2 cellular contexts compared by ENCODE assay signal in the genomic region with DNA sequence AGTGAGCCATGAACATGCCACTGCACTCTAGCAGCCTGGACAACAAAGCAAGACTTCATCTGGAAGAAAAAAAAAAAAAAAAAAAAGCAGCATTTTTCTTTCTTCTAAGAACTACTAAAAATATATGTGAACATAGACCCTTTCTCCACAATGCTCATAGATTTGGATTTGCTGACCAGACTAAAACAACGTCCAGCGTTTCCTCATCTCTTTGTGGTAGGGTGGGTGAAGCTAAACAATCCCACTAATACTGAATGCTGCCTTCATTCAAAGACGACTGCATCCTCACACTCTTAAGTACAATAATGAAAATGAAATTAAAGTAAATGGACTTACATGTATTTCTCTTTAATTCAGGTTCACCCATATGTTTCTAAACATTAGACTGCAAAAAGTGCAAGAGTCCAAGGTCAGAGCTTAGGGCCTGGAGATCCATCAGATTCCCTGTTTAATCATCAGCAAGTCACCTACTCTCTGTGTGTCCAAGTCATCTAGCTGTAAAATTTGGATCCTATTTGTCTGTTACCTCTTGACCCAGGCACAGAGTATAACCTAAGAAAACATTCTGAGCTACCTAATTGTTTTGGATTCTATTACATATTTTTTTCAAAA.
TF ChIP-seq lines count a peak whose summit lies in the region.

No MANE protein-coding gene starts in this region.

TF ChIP-seq in IMR-90, 13 proteins besides CTCF, POLR2A, EP300 and RAD21:
- TF ChIP-seq, protein P1, sequence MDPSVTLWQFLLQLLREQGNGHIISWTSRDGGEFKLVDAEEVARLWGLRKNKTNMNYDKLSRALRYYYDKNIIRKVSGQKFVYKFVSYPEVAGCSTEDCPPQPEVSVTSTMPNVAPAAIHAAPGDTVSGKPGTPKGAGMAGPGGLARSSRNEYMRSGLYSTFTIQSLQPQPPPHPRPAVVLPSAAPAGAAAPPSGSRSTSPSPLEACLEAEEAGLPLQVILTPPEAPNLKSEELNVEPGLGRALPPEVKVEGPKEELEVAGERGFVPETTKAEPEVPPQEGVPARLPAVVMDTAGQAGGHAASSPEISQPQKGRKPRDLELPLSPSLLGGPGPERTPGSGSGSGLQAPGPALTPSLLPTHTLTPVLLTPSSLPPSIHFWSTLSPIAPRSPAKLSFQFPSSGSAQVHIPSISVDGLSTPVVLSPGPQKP (IDR thresholded peaks at IDR 0.05; ENCODE audit: borderline replicate concordance, low read depth, low read length) = no peak
- no peak for TF ChIP-seq FOS (IDR thresholded peaks at IDR 0.05; ENCODE audit: low read depth, low read length)
- TF ChIP-seq MAFK (IDR thresholded peaks at IDR 0.05; ENCODE audit: low read depth, low read length) = peak; percentile 31

TF ChIP-seq in liver, 16 proteins besides CTCF, POLR2A, EP300 and RAD21:
- TF ChIP-seq JUND (IDR thresholded peaks at IDR 0.05) (no peak), ATF3 (IDR thresholded peaks at IDR 0.05) (no peak), HNF4G (IDR thresholded peaks at IDR 0.05) (no peak), TAF1 (conservative IDR thresholded peaks at IDR 0.05) (no peak), HNF4A (conservative IDR thresholded peaks at IDR 0.05) (peak; percentile 88 to 89), FOXA1 (IDR thresholded peaks at IDR 0.05) (no peak), SP1 (IDR thresholded peaks at IDR 0.05) (peak; percentile 46), YY1 (IDR thresholded peaks at IDR 0.05) (no peak), GABPA (IDR thresholded peaks at IDR 0.05 in 1 of 2, conservative IDR thresholded peaks at IDR 0.05 in 1 of 2) (no peak), EGR1 (IDR thresholded peaks at IDR 0.05; ENCODE audit: low read depth in 2 of 2) (no peak), FOXA2 (IDR thresholded peaks at IDR 0.05) (no peak), NR2F2 (IDR thresholded peaks at IDR 0.05) (no peak), RXRA (IDR thresholded peaks at IDR 0.05) (peak; percentile 63 to 72)
- TF ChIP-seq, protein P2, sequence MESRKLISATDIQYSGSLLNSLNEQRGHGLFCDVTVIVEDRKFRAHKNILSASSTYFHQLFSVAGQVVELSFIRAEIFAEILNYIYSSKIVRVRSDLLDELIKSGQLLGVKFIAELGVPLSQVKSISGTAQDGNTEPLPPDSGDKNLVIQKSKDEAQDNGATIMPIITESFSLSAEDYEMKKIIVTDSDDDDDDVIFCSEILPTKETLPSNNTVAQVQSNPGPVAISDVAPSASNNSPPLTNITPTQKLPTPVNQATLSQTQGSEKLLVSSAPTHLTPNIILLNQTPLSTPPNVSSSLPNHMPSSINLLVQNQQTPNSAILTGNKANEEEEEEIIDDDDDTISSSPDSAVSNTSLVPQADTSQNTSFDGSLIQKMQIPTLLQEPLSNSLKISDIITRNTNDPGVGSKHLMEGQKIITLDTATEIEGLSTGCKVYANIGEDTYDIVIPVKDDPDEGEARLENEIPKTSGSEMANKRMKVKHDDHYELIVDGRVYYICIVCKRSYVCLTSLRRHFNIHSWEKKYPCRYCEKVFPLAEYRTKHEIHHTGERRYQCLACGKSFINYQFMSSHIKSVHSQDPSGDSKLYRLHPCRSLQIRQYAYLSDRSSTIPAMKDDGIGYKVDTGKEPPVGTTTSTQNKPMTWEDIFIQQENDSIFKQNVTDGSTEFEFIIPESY (IDR thresholded peaks at IDR 0.05) = peak; percentile 15
- TF ChIP-seq, protein P3, sequence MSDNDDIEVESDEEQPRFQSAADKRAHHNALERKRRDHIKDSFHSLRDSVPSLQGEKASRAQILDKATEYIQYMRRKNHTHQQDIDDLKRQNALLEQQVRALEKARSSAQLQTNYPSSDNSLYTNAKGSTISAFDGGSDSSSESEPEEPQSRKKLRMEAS (IDR thresholded peaks at IDR 0.05) = peak; percentile 43
- TF ChIP-seq, protein P4, sequence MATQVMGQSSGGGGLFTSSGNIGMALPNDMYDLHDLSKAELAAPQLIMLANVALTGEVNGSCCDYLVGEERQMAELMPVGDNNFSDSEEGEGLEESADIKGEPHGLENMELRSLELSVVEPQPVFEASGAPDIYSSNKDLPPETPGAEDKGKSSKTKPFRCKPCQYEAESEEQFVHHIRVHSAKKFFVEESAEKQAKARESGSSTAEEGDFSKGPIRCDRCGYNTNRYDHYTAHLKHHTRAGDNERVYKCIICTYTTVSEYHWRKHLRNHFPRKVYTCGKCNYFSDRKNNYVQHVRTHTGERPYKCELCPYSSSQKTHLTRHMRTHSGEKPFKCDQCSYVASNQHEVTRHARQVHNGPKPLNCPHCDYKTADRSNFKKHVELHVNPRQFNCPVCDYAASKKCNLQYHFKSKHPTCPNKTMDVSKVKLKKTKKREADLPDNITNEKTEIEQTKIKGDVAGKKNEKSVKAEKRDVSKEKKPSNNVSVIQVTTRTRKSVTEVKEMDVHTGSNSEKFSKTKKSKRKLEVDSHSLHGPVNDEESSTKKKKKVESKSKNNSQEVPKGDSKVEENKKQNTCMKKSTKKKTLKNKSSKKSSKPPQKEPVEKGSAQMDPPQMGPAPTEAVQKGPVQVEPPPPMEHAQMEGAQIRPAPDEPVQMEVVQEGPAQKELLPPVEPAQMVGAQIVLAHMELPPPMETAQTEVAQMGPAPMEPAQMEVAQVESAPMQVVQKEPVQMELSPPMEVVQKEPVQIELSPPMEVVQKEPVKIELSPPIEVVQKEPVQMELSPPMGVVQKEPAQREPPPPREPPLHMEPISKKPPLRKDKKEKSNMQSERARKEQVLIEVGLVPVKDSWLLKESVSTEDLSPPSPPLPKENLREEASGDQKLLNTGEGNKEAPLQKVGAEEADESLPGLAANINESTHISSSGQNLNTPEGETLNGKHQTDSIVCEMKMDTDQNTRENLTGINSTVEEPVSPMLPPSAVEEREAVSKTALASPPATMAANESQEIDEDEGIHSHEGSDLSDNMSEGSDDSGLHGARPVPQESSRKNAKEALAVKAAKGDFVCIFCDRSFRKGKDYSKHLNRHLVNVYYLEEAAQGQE (IDR thresholded peaks at IDR 0.05) = no peak
